ENCODE assay signal across 1 cellular context in genomic region chr15:70094690-70095311, GRCh38.
TF ChIP-seq lines count a peak whose summit lies in the region.

No MANE protein-coding gene starts in this region.

TF ChIP-seq in HEK293, 187 proteins besides CTCF, POLR2A, EP300 and RAD21 (continued from another document):
- no peak for TF ChIP-seq AEBP2 (tag by site-specific recombination; IDR thresholded peaks at IDR 0.05; ENCODE audit: borderline replicate concordance)
- TF ChIP-seq ZNF830 (tag by site-specific recombination; IDR thresholded peaks at IDR 0.05; ENCODE audit: low read depth), result no peak
- peak; percentile 82; the same call in 1 of the 2 replicates for TF ChIP-seq MZF1 (tag by site-specific recombination; IDR thresholded peaks at IDR 0.05; ENCODE audit: borderline replicate concordance)
- TF ChIP-seq ZNF426 (tag by site-specific recombination; IDR thresholded peaks at IDR 0.05), result no peak
- TF ChIP-seq PRDM10 (tag by site-specific recombination; IDR thresholded peaks at IDR 0.05), result peak; percentile 95
- TF ChIP-seq, protein P1, sequence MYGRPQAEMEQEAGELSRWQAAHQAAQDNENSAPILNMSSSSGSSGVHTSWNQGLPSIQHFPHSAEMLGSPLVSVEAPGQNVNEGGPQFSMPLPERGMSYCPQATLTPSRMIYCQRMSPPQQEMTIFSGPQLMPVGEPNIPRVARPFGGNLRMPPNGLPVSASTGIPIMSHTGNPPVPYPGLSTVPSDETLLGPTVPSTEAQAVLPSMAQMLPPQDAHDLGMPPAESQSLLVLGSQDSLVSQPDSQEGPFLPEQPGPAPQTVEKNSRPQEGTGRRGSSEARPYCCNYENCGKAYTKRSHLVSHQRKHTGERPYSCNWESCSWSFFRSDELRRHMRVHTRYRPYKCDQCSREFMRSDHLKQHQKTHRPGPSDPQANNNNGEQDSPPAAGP (tag by site-specific recombination; IDR thresholded peaks at IDR 0.05), result peak; percentile 20; the same call in 1 of the 2 replicates
- TF ChIP-seq HOXA7 (CRISPR knock-in tag; IDR thresholded peaks at IDR 0.05; ENCODE audit: borderline replicate concordance), result no peak
- 0 out of 2 replicates have a peak, but pooled peaks have one; percentile 12 for TF ChIP-seq IKZF3 (tag by site-specific recombination; IDR thresholded peaks at IDR 0.05)
- TF ChIP-seq, protein P2, sequence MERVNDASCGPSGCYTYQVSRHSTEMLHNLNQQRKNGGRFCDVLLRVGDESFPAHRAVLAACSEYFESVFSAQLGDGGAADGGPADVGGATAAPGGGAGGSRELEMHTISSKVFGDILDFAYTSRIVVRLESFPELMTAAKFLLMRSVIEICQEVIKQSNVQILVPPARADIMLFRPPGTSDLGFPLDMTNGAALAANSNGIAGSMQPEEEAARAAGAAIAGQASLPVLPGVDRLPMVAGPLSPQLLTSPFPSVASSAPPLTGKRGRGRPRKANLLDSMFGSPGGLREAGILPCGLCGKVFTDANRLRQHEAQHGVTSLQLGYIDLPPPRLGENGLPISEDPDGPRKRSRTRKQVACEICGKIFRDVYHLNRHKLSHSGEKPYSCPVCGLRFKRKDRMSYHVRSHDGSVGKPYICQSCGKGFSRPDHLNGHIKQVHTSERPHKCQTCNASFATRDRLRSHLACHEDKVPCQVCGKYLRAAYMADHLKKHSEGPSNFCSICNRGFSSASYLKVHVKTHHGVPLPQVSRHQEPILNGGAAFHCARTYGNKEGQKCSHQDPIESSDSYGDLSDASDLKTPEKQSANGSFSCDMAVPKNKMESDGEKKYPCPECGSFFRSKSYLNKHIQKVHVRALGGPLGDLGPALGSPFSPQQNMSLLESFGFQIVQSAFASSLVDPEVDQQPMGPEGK (tag by site-specific recombination; IDR thresholded peaks at IDR 0.05), result no peak
- peak; percentile 17; the same call in 1 of the 2 replicates for TF ChIP-seq ZBTB11 (tag by site-specific recombination; conservative IDR thresholded peaks at IDR 0.05; ENCODE audit: low read depth)
- TF ChIP-seq GLIS1 (tag by site-specific recombination; IDR thresholded peaks at IDR 0.05), result peak; percentile 51
- no peak for TF ChIP-seq ZBTB1 (tag by site-specific recombination; IDR thresholded peaks at IDR 0.05)
- peak; percentile 64; the same call in 1 of the 2 replicates for TF ChIP-seq WT1 (tag by site-specific recombination; IDR thresholded peaks at IDR 0.05)
- TF ChIP-seq ZNF600 (tag by site-specific recombination; IDR thresholded peaks at IDR 0.05), result peak; percentile 45; the same call in 1 of the 2 replicates
- no peak for TF ChIP-seq ZSCAN18 (tag by site-specific recombination; IDR thresholded peaks at IDR 0.05)
- TF ChIP-seq SP7 (tag by site-specific recombination; IDR thresholded peaks at IDR 0.05), result peak; percentile 72; the same call in 1 of the 2 replicates
- no peak for TF ChIP-seq ZNF433 (tag by site-specific recombination; IDR thresholded peaks at IDR 0.05; ENCODE audit: low read depth)
- peak; percentile 50; the same call in 1 of the 2 replicates for TF ChIP-seq SCRT1 (tag by site-specific recombination; IDR thresholded peaks at IDR 0.05; ENCODE audit: borderline replicate concordance)
- TF ChIP-seq, protein P3, sequence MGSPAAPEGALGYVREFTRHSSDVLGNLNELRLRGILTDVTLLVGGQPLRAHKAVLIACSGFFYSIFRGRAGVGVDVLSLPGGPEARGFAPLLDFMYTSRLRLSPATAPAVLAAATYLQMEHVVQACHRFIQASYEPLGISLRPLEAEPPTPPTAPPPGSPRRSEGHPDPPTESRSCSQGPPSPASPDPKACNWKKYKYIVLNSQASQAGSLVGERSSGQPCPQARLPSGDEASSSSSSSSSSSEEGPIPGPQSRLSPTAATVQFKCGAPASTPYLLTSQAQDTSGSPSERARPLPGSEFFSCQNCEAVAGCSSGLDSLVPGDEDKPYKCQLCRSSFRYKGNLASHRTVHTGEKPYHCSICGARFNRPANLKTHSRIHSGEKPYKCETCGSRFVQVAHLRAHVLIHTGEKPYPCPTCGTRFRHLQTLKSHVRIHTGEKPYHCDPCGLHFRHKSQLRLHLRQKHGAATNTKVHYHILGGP (tag by site-specific recombination; IDR thresholded peaks at IDR 0.05), result no peak
- no peak for TF ChIP-seq ZFP41 (tag by site-specific recombination; IDR thresholded peaks at IDR 0.05; ENCODE audit: borderline replicate concordance)
- TF ChIP-seq ZNF155 (tag by site-specific recombination; IDR thresholded peaks at IDR 0.05), result no peak
- TF ChIP-seq GLIS2 (tag by site-specific recombination; IDR thresholded peaks at IDR 0.05), result peak; percentile 19; the same call in 1 of the 2 replicates
